1 cellular context compared by ENCODE assay signal in the genomic region with DNA sequence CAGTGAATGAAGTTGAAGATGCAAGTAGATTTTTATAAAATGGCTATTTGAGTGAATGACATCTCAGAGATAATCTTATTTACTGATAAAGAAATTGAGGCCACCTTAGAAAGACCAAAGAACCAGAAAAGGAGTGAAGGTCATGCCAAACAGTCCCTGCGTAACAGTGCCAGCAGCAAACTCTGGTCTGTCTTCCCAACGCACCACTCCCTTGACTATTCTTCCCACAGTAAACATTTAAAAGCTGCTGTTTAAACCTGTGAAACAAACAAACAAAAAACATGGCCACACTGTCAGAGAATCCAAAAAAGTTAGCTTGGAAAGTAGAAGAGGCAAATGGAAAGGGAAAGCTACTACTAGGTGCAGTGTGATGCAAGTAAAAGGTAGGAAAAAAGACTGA.
TF ChIP-seq lines count a peak whose summit lies in the region.

No MANE protein-coding gene starts in this region.

TF ChIP-seq in H1, 55 proteins besides CTCF, POLR2A, EP300 and RAD21:
- TF ChIP-seq POU5F1 (IDR thresholded peaks at IDR 0.05; ENCODE audit: low read depth, low read length) = no peak
- no peak for TF ChIP-seq TAF1 (IDR thresholded peaks at IDR 0.05; ENCODE audit: low read depth, low read length)
- no peak for TF ChIP-seq TBP (IDR thresholded peaks at IDR 0.05; ENCODE audit: low read depth, low read length)
- TF ChIP-seq, protein P1, sequence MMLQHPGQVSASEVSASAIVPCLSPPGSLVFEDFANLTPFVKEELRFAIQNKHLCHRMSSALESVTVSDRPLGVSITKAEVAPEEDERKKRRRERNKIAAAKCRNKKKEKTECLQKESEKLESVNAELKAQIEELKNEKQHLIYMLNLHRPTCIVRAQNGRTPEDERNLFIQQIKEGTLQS (IDR thresholded peaks at IDR 0.05; ENCODE audit: insufficient read depth, low read depth, low read length) = no peak
- TF ChIP-seq RFX5 (IDR thresholded peaks at IDR 0.05; ENCODE audit: borderline replicate concordance, low read depth, low read length) = no peak
- no peak for TF ChIP-seq SRF (IDR thresholded peaks at IDR 0.05; ENCODE audit: low read depth, low read length)
- TF ChIP-seq SIRT6 (IDR thresholded peaks at IDR 0.05; ENCODE audit: low read length) = no peak
- TF ChIP-seq SP1 (IDR thresholded peaks at IDR 0.05; ENCODE audit: low read depth, low read length) = no peak
- TF ChIP-seq KDM1A (IDR thresholded peaks at IDR 0.05; ENCODE audit: borderline replicate concordance, low read length) = no peak
- no peak for TF ChIP-seq PHF8 (conservative IDR thresholded peaks at IDR 0.05; ENCODE audit: low read depth, low read length)
- no peak for TF ChIP-seq RBBP5 (IDR thresholded peaks at IDR 0.05; ENCODE audit: borderline replicate concordance, low read depth, low read length)
